Comparison of ENCODE assay signal across 30 cellular contexts in genomic region chr22:46727813-46728364, GRCh38. TPM values are rescaled to one million over a fixed set of nuclear protein-coding genes. Genes with fewer than 3 reads are reported as not detected.
DNase-seq lines count a peak whose midpoint lies in the region; ATAC-seq, FAIRE-seq and TF ChIP-seq lines count a peak whose summit lies in the region.
"Had no signal": no experiment of that assay in that cellular context is flagged by ENCODE, and none has a peak within 500 bp of the region (broad histone marks: within the 10 kb centered on the region; RNA-seq: fewer than 3 reads in every experiment).

No MANE protein-coding gene starts in this region.

- POLR2A ChIA-PET in CD8-positive, alpha-beta memory T cell (lab: Charles Lee) = no interaction called here
- POLR2A ChIA-PET in A673 (lab: Charles Lee; ENCODE audit: low non-redundant PET) = interaction anchor here (0.6 kb wide), 1 partner anchor 157 kb away, joined by 3 read pairs; no protein-coding TSS in a partner anchor

- CTCF ChIA-PET in CD8-positive, alpha-beta memory T cell (lab: Charles Lee) = interaction anchor here (2.7 kb wide), 1 partner anchor 75 kb away, joined by 10 read pairs; no protein-coding TSS in a partner anchor
- CTCF ChIA-PET in A673 (lab: Charles Lee) = no interaction called here

- H3K27me3 Mint-ChIP-seq in activated T-cell treated with anti-CD3 and anti-CD28 coated beads, Interleukin-2, amount 50 U/mL, for 24 hours = no peaks in the 10 kb centered on the region
- no peaks in the 10 kb centered on the region for H3K27me3 Mint-ChIP-seq in activated T-cell treated with anti-CD3 and anti-CD28 coated beads, Interleukin-2, amount 50 U/mL, for 72 hours (ENCODE audit: low read depth)
- no peaks in the 10 kb centered on the region for H3K27me3 Mint-ChIP-seq in CD8-positive, alpha-beta memory T cell
- no peaks in the 10 kb centered on the region for H3K27me3 Mint-ChIP-seq in effector memory CD8-positive, alpha-beta T cell
- H3K27me3 Mint-ChIP-seq: activated CD8-positive, alpha-beta memory T cell treated with anti-CD3 and anti-CD28 coated beads, Interleukin-2, amount 10 ng/mL, durations not matched to agents 7 days and 5 days; stimulated activated naive CD8-positive, alpha-beta T cell treated with anti-CD3 and anti-CD28 coated beads, Interleukin-15, amount 100 ng/mL, for 72 hours had no signal

- DNase-seq in activated T-cell treated with anti-CD3 and anti-CD28 coated beads, Interleukin-2, amount 50 U/mL, for 24 hours = no peak
- no peak for DNase-seq in activated T-cell treated with anti-CD3 and anti-CD28 coated beads, Interleukin-2, amount 50 U/mL, for 72 hours
- no peak for DNase-seq in CD8-positive, alpha-beta memory T cell
- DNase-seq in effector memory CD8-positive, alpha-beta T cell = no peak
- peak; percentile 86 for DNase-seq in small intestine
- DNase-seq in H7 = no peak
- DNase-seq in A673 (ENCODE audit: low spot score) = no peak
- DNase-seq: activated CD4-positive, alpha-beta T cell treated with anti-CD3 and anti-CD28 coated beads for 48 hours; activated CD8-positive, alpha-beta memory T cell treated with anti-CD3 and anti-CD28 coated beads, Interleukin-2, amount 10 ng/mL, durations not matched to agents 7 days and 5 days; AML-193; effector CD4-positive, alpha-beta T cell; erythroblast; foreskin fibroblast; HCEC 1CT; immature natural killer cell; IMR-90; left lung; NCI-H1105; NCI-H2029 treated with DMSO at 0.1 percent for 48 hours; NCI-H226; RPMI8226; stimulated activated CD4-positive, alpha-beta T cell treated with anti-CD3 and anti-CD28 coated beads, Interleukin-4, amount 100 ng/mL, for 4 hours; stimulated activated naive CD8-positive, alpha-beta T cell treated with anti-CD3 and anti-CD28 coated beads, Interleukin-15, amount 100 ng/mL, for 72 hours; trophoblast cell had no signal

- ATAC-seq in activated T-cell treated with anti-CD3 and anti-CD28 coated beads, Interleukin-2, amount 50 U/mL, for 72 hours (replicated peaks in 1 of 2) = no peak
- no peak for ATAC-seq in effector memory CD8-positive, alpha-beta T cell (replicated peaks)
- ATAC-seq in GM18502 (IDR thresholded peaks at IDR 0.05; ENCODE audit: poor library complexity, unreplicated experiment) = no peak
- ATAC-seq: activated CD8-positive, alpha-beta memory T cell treated with anti-CD3 and anti-CD28 coated beads, Interleukin-2, amount 10 ng/mL, durations not matched to agents 7 days and 5 days; activated naive CD4-positive, alpha-beta T cell treated with anti-CD3 and anti-CD28 coated beads, Interleukin-2, amount 50 U/mL, for 72 hours; left lung; pancreas; stimulated activated naive CD8-positive, alpha-beta T cell treated with anti-CD3 and anti-CD28 coated beads, Interleukin-15, amount 100 ng/mL, for 72 hours had no signal

- H3K9me3 Mint-ChIP-seq in activated T-cell treated with anti-CD3 and anti-CD28 coated beads, Interleukin-2, amount 50 U/mL, for 24 hours = no peaks in the 10 kb centered on the region
- H3K9me3 Mint-ChIP-seq in activated T-cell treated with anti-CD3 and anti-CD28 coated beads, Interleukin-2, amount 50 U/mL, for 72 hours = no peaks in the 10 kb centered on the region
- no peaks in the 10 kb centered on the region for H3K9me3 Mint-ChIP-seq in CD8-positive, alpha-beta memory T cell
- no peaks in the 10 kb centered on the region for H3K9me3 Mint-ChIP-seq in effector memory CD8-positive, alpha-beta T cell
- H3K9me3 Mint-ChIP-seq: activated naive CD4-positive, alpha-beta T cell treated with anti-CD3 and anti-CD28 coated beads, Interleukin-2, amount 50 U/mL, for 72 hours; immature natural killer cell; nephron; stimulated activated naive CD8-positive, alpha-beta T cell treated with anti-CD3 and anti-CD28 coated beads, Interleukin-15, amount 100 ng/mL, for 72 hours had no signal

- intact Hi-C loops in A673 (cut with micrococcal nuclease; ENCODE audit: unreplicated experiment) = no loop called here

- H3K4me1 Mint-ChIP-seq in activated T-cell treated with anti-CD3 and anti-CD28 coated beads, Interleukin-2, amount 50 U/mL, for 24 hours (ENCODE audit: low read depth) = peaks cover 58% of the 10 kb centered on the region
- H3K4me1 Mint-ChIP-seq in activated T-cell treated with anti-CD3 and anti-CD28 coated beads, Interleukin-2, amount 50 U/mL, for 72 hours (ENCODE audit: low read depth) = peaks cover 45% of the 10 kb centered on the region
- H3K4me1 Mint-ChIP-seq in CD8-positive, alpha-beta memory T cell = peaks cover 49 to 77% (median 77%) of the 10 kb centered on the region in 3 donors
- H3K4me1 Mint-ChIP-seq in effector memory CD8-positive, alpha-beta T cell (ENCODE audit: low read depth in 2 of 2) = peaks cover 34 to 58% of the 10 kb centered on the region in 2 donors

- peaks cover 17% of the 10 kb centered on the region for H3K36me3 ChIP-seq in CD8-positive, alpha-beta memory T cell (ENCODE audit: insufficient read depth, low read length)
- peaks cover 0 to 4% of the 10 kb centered on the region in 2 donors for H3K36me3 ChIP-seq in small intestine (ENCODE audit: control insufficient read depth in 2 of 2, insufficient read depth in 2 of 2, low read length in 2 of 2)
- peaks cover 1% of the 10 kb centered on the region; the same call in 1 of the 2 replicates for H3K36me3 ChIP-seq in H7 (replicated peaks; ENCODE audit: control insufficient read depth, insufficient read depth, low read length)
- peaks cover 19% of the 10 kb centered on the region for H3K36me3 ChIP-seq in A673 (ENCODE audit: insufficient read depth, low read length, poor library complexity, severe bottlenecking)
- H3K36me3 ChIP-seq: pancreas had no signal

- no peaks in the 10 kb centered on the region for H3K27me3 ChIP-seq in CD8-positive, alpha-beta memory T cell (ENCODE audit: insufficient read depth, low read length, poor library complexity, severe bottlenecking)
- no peaks in the 10 kb centered on the region for H3K27me3 ChIP-seq in small intestine (ENCODE audit: control insufficient read depth in 2 of 2, insufficient read depth in 2 of 2, low read length in 2 of 2)
- no peaks in the 10 kb centered on the region for H3K27me3 ChIP-seq in H7 (ENCODE audit: control insufficient read depth, insufficient read depth, low read length)
- no peaks in the 10 kb centered on the region for H3K27me3 ChIP-seq in A673 (replicated peaks; ENCODE audit: insufficient read depth, low read depth, low read length, poor library complexity)
- H3K27me3 ChIP-seq: ascending aorta, left lung, pancreas had no signal

- no peak overlapping the region for H3K27ac ChIP-seq in CD8-positive, alpha-beta memory T cell (ENCODE audit: low read depth, low read length)
- H3K27ac ChIP-seq in small intestine (ENCODE audit: low read depth in 1 of 2, low read length in 1 of 2) (peak overlapping the region; percentile 55 to 73), A673 (ENCODE audit: low read depth, low read length, poor library complexity, severe bottlenecking) (no peak overlapping the region)
- H3K27ac ChIP-seq: ascending aorta, left lung had no signal

- no peak for TF ChIP-seq CTCF in A673 (conservative IDR thresholded peaks at IDR 0.05; ENCODE audit: low read depth, low read length)

- H3K27ac Mint-ChIP-seq in activated T-cell treated with anti-CD3 and anti-CD28 coated beads, Interleukin-2, amount 50 U/mL, for 24 hours = peak overlapping the region; percentile 64
- no peak overlapping the region for H3K27ac Mint-ChIP-seq in activated T-cell treated with anti-CD3 and anti-CD28 coated beads, Interleukin-2, amount 50 U/mL, for 72 hours
- peak overlapping the region in 6 of 8 donors; percentile 37 to 93 (median 55) for H3K27ac Mint-ChIP-seq in CD8-positive, alpha-beta memory T cell
- H3K27ac Mint-ChIP-seq in effector memory CD8-positive, alpha-beta T cell = peak overlapping the region; percentile 32 to 71
- H3K27ac Mint-ChIP-seq: activated CD8-positive, alpha-beta memory T cell treated with anti-CD3 and anti-CD28 coated beads, Interleukin-2, amount 10 ng/mL, durations not matched to agents 7 days and 5 days had no signal

- 32 to 68% (median 39%) methylated on average over 19 of the region's 19 CpGs for WGBS in small intestine, 3 donors

- H3K4me3 ChIP-seq in CD8-positive, alpha-beta memory T cell (ENCODE audit: low read length) = no peak overlapping the region
- H3K4me3 ChIP-seq in small intestine (ENCODE audit: low read depth in 1 of 2, low read length in 2 of 2) (no peak overlapping the region), H7 (ENCODE audit: insufficient read depth, low read depth, low read length) (no peak overlapping the region), A673 (ENCODE audit: low read depth, low read length, poor library complexity, severe bottlenecking) (no peak overlapping the region)
- H3K4me3 ChIP-seq: ascending aorta, left lung, pancreas had no signal

- BruUV-seq in A673 (replicated peaks; lab: Mats Ljungman, UMichigan) = no TSS peak

- H3K9me3 ChIP-seq in CD8-positive, alpha-beta memory T cell (ENCODE audit: low read length) = no peaks in the 10 kb centered on the region
- H3K9me3 ChIP-seq in small intestine (ENCODE audit: control insufficient read depth, low read depth) (no peaks in the 10 kb centered on the region), A673 (ENCODE audit: low read depth, low read length, poor library complexity, severe bottlenecking) (no peaks in the 10 kb centered on the region)
- H3K9me3 ChIP-seq: ascending aorta, left lung, pancreas, SK-N-SH had no signal

- FAIRE-seq in small intestine (lab: Jason Lieb, UNC) = no peak
- FAIRE-seq: pancreas had no signal

- H3K4me1 ChIP-seq in CD8-positive, alpha-beta memory T cell (ENCODE audit: insufficient read depth, low read length) = peaks cover 20% of the 10 kb centered on the region
- H3K4me1 ChIP-seq in small intestine (ENCODE audit: control insufficient read depth in 2 of 2, insufficient read depth in 1 of 2, low read depth in 1 of 2, low read length in 1 of 2) (peaks cover 14% of the 10 kb centered on the region in 2 donors), A673 (ENCODE audit: insufficient read depth, low read length, poor library complexity, severe bottlenecking) (peaks cover 14% of the 10 kb centered on the region)
- H3K4me1 ChIP-seq: ascending aorta had no signal

- peaks cover 75% of the 10 kb centered on the region for H3K36me3 Mint-ChIP-seq in activated T-cell treated with anti-CD3 and anti-CD28 coated beads, Interleukin-2, amount 50 U/mL, for 24 hours (ENCODE audit: low read depth)
- H3K36me3 Mint-ChIP-seq in activated T-cell treated with anti-CD3 and anti-CD28 coated beads, Interleukin-2, amount 50 U/mL, for 72 hours (ENCODE audit: insufficient read depth in 2 of 2) = peaks cover 0 to 10% of the 10 kb centered on the region in 2 donors
- H3K36me3 Mint-ChIP-seq in CD8-positive, alpha-beta memory T cell = peaks cover 6 to 82% (median 13%) of the 10 kb centered on the region in 3 donors
- H3K36me3 Mint-ChIP-seq in effector memory CD8-positive, alpha-beta T cell (ENCODE audit: insufficient read depth) = peaks cover 91% of the 10 kb centered on the region

- H3K4me3 Mint-ChIP-seq in activated T-cell treated with anti-CD3 and anti-CD28 coated beads, Interleukin-2, amount 50 U/mL, for 24 hours = no peak overlapping the region
- H3K4me3 Mint-ChIP-seq in activated T-cell treated with anti-CD3 and anti-CD28 coated beads, Interleukin-2, amount 50 U/mL, for 72 hours = no peak overlapping the region
- H3K4me3 Mint-ChIP-seq in CD8-positive, alpha-beta memory T cell = peak overlapping the region in 1 of 7 donors; percentile 15
- peak overlapping the region in 1 of 2 donors; percentile 29 for H3K4me3 Mint-ChIP-seq in effector memory CD8-positive, alpha-beta T cell
- H3K4me3 Mint-ChIP-seq: activated CD8-positive, alpha-beta memory T cell treated with anti-CD3 and anti-CD28 coated beads, Interleukin-2, amount 10 ng/mL, durations not matched to agents 7 days and 5 days; immature natural killer cell; stimulated activated naive CD8-positive, alpha-beta T cell treated with anti-CD3 and anti-CD28 coated beads, Interleukin-15, amount 100 ng/mL, for 72 hours had no signal

RNA-seq across cellular contexts. Expression of gene CERK, which starts 10.2 kb away (rescaled TPM):
- total RNA-seq in activated T-cell treated with anti-CD3 and anti-CD28 coated beads, Interleukin-2, amount 50 U/mL, for 72 hours = 10 to 100 TPM; 38.6 to 53.1 TPM
- total RNA-seq in CD8-positive, alpha-beta memory T cell = 10 to 100 TPM; 64.3 to 64.5 TPM
- 108 TPM for polyA plus RNA-seq in CD8-positive, alpha-beta memory T cell
- polyA plus RNA-seq in small intestine = 10 to 100 TPM; 43.7 to 59.7 (median 59.7) TPM
- 54.8 and 57.2 TPM in 2 replicates for total RNA-seq in H7 (2014; rRNA removed; shearing (Covaris generic))
- total RNA-seq in A673 (2021) = 55.6 and 58.8 TPM in 2 replicates

RNA-seq across cellular contexts. Expression of gene TBC1D22A, which starts 34.6 kb away (rescaled TPM):
- 10 to 100 TPM; 29.5 to 34.8 TPM for total RNA-seq in activated T-cell treated with anti-CD3 and anti-CD28 coated beads, Interleukin-2, amount 50 U/mL, for 72 hours
- 10 to 100 TPM; 34.0 to 34.8 TPM for total RNA-seq in CD8-positive, alpha-beta memory T cell
- polyA plus RNA-seq in CD8-positive, alpha-beta memory T cell = 26.6 TPM
- 10 to 100 TPM; 17.7 to 23.0 (median 18.9) TPM for polyA plus RNA-seq in small intestine
- total RNA-seq in H7 (2014; rRNA removed; shearing (Covaris generic)) = 8.2 and 9.7 TPM in 2 replicates
- total RNA-seq in A673 (2021) = 22.5 and 23.5 TPM in 2 replicates

Comparison
In these comparisons a context has a peak if more than half of its experiments do, and no peak if none do; other contexts are left out.
1. H3K27ac ChIP-seq: peak in small intestine (2 of 2); none in CD8-positive, alpha-beta memory T cell (single experiment) and A673 (single experiment).